ENCODE assay signal across 16 cellular contexts in the genomic region with DNA sequence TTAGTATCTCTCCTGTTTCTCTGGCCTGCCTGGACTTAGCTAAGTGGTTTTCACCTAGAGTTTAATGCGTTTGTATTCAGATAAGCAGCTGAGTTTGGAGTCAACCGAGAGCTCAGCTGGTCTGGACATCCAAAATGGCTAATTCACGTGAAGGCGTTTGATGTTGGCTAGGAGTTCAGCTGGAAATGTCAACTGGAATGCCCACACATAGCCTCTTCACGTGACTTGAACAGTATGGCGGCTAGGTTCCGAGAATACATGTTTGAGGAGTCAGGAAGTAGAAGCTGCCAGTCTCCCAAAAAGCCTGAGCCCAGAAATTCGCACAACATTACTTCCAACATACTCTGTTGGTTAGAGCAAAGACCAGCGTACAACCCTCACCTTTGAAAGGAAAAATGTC. TPM values are rescaled to one million over a fixed set of nuclear protein-coding genes. Genes with fewer than 3 reads are reported as not detected.
DNase-seq lines count a peak whose midpoint lies in the region; ATAC-seq and TF ChIP-seq lines count a peak whose summit lies in the region.
"Had no signal": no experiment of that assay in that cellular context is flagged by ENCODE, and none has a peak within 500 bp of the region (broad histone marks: within the 10 kb centered on the region; RNA-seq: fewer than 3 reads in every experiment).

No MANE protein-coding gene starts in this region.

- H3K9me3 Mint-ChIP-seq in activated T-cell treated with anti-CD3 and anti-CD28 coated beads, Interleukin-2, amount 50 U/mL, for 4 hours: no peaks in the 10 kb centered on the region
- H3K9me3 Mint-ChIP-seq in brain (no peaks in the 10 kb centered on the region), osteocyte (ENCODE audit: unreplicated experiment) (no peaks in the 10 kb centered on the region)

- no peaks in the 10 kb centered on the region for H3K9me3 ChIP-seq in MG63
- H3K9me3 ChIP-seq: HAP-1, lower lobe of right lung, ovary had no signal

- peaks cover 10% of the 10 kb centered on the region for H3K36me3 Mint-ChIP-seq in activated T-cell treated with anti-CD3 and anti-CD28 coated beads, Interleukin-2, amount 50 U/mL, for 4 hours (ENCODE audit: insufficient read depth)
- H3K36me3 Mint-ChIP-seq in brain: peaks cover 8% of the 10 kb centered on the region
- no peaks in the 10 kb centered on the region for H3K36me3 Mint-ChIP-seq in osteocyte (ENCODE audit: unreplicated experiment)

- ATAC-seq in activated T-cell treated with anti-CD3 and anti-CD28 coated beads, Interleukin-2, amount 50 U/mL, for 4 hours: no peak
- no peak for ATAC-seq in HG03342 (IDR thresholded peaks at IDR 0.05; ENCODE audit: unreplicated experiment)
- ATAC-seq: lower lobe of right lung had no signal

- H3K4me3 Mint-ChIP-seq in activated T-cell treated with anti-CD3 and anti-CD28 coated beads, Interleukin-2, amount 50 U/mL, for 4 hours: peak overlapping the region; percentile 37
- H3K4me3 Mint-ChIP-seq in brain (peak overlapping the region; percentile 78 to 95 (median 89)), osteocyte (ENCODE audit: unreplicated experiment) (peak overlapping the region; percentile 30)

- peak overlapping the region; percentile 99; the same call in 1 of the 2 replicates for H3K4me3 ChIP-seq in MG63
- H3K4me3 ChIP-seq: HAP-1, lower lobe of right lung, ovary had no signal

- no peaks in the 10 kb centered on the region for H3K27me3 Mint-ChIP-seq in activated T-cell treated with anti-CD3 and anti-CD28 coated beads, Interleukin-2, amount 50 U/mL, for 4 hours (ENCODE audit: low read depth)
- H3K27me3 Mint-ChIP-seq in brain (peaks cover 9% of the 10 kb centered on the region), osteocyte (ENCODE audit: unreplicated experiment) (no peaks in the 10 kb centered on the region)

- peaks cover 52% of the 10 kb centered on the region for H3K4me1 Mint-ChIP-seq in activated T-cell treated with anti-CD3 and anti-CD28 coated beads, Interleukin-2, amount 50 U/mL, for 4 hours (ENCODE audit: low read depth)
- H3K4me1 Mint-ChIP-seq in brain: peaks cover 61% of the 10 kb centered on the region
- peaks cover 22% of the 10 kb centered on the region for H3K4me1 Mint-ChIP-seq in osteocyte (ENCODE audit: unreplicated experiment)

- DNase-seq in activated T-cell treated with anti-CD3 and anti-CD28 coated beads, Interleukin-2, amount 50 U/mL, for 4 hours: no peak
- DNase-seq in activated T-cell treated with anti-CD3 and anti-CD28 coated beads, Interleukin-2, amount 50 U/mL, for 1 hour: no peak
- no peak for DNase-seq in MG63
- DNase-seq in osteocyte (ENCODE audit: extremely low spot score, unreplicated experiment): no peak
- no peak for DNase-seq in DMS53 (lab: John Stamatoyannopoulos, UW)
- DNase-seq in NCI-H2107 (lab: John Stamatoyannopoulos, UW): no peak
- DNase-seq: activated CD4-positive, CD25-positive, alpha-beta regulatory T cell treated with anti-CD3 and anti-CD28 coated beads, Interleukin-2, amount 50 U/mL, for 72 hours; activated gamma-delta T cell; foreskin fibroblast; lower lobe of right lung; NCI-H524; ovary had no signal

- TF ChIP-seq CTCF in brain (conservative IDR thresholded peaks at IDR 0.05) (no peak), osteocyte (IDR thresholded peaks at IDR 0.05) (no peak)

- H3K36me3 ChIP-seq in MG63: peaks cover 14% of the 10 kb centered on the region
- H3K36me3 ChIP-seq: cardiac muscle cell, HAP-1, lower lobe of right lung, ovary had no signal

- H3K27ac Mint-ChIP-seq in brain (peak overlapping the region in 2 of 5 experiments; percentile 48 to 63), osteocyte (ENCODE audit: unreplicated experiment) (no peak overlapping the region)

- H3K27me3 ChIP-seq in MG63: no peaks in the 10 kb centered on the region
- H3K27me3 ChIP-seq: cardiac muscle cell, ovary had no signal

RNA-seq across cellular contexts. Expression of a gene that starts 2.2 kb away (rescaled TPM):
- total RNA-seq in activated T-cell treated with anti-CD3 and anti-CD28 coated beads, Interleukin-2, amount 50 U/mL, for 4 hours: 10 to 100 TPM; 40.7 to 47.3 (median 43.1) TPM
- 48.0 and 81.2 TPM in 2 replicates for total RNA-seq in MG63 (2014; rRNA removed; shearing (Covaris generic); ENCODE audit: low replicate concordance)
- 17.2 TPM for polyA plus RNA-seq in brain (ENCODE audit: insufficient read depth, low read depth, low replicate concordance)
- total RNA-seq in osteocyte: 55.3 and 60.3 TPM in 2 replicates

Comparison
In these comparisons a context has a peak if more than half of its experiments do, and no peak if none do; other contexts are left out.
1. H3K4me3 Mint-ChIP-seq: peak in every context shown above with its lines; median percentile 89 in brain; 37 in activated T-cell treated with anti-CD3 and anti-CD28 coated beads, Interleukin-2, amount 50 U/mL, for 4 hours; 30 in osteocyte.